Comparison of ENCODE assay signal across 8 cellular contexts in genomic region chr7:123871998-123872867, GRCh38. TPM values are rescaled to one million over a fixed set of nuclear protein-coding genes. Genes with fewer than 3 reads are reported as not detected.
DNase-seq lines count a peak whose midpoint lies in the region; ATAC-seq and TF ChIP-seq lines count a peak whose summit lies in the region.

No MANE protein-coding gene starts in this region.

- no peaks in the 10 kb centered on the region for H3K36me3 Mint-ChIP-seq in memory B cell

- H3K4me1 Mint-ChIP-seq in memory B cell = no peaks in the 10 kb centered on the region

- intact Hi-C loops in Right ventricle myocardium superior (cut with DNase I) (loop anchor here (5.0 kb wide), 2 partner anchors 75 to 380 kb away; no protein-coding TSS in a partner anchor), cardiac septum (cut with DNase I) (no loop called here), colonic mucosa (cut with DNase I) (loop anchor here (10.0 kb wide), 1 partner anchor 287 kb away; no protein-coding TSS in a partner anchor), posterior vena cava (cut with DNase I) (no loop called here)

- no peaks in the 10 kb centered on the region for H3K4me1 ChIP-seq in colonic mucosa

- H3K36me3 ChIP-seq in colonic mucosa = no peaks in the 10 kb centered on the region

- H3K4me3 Mint-ChIP-seq in memory B cell = no peak overlapping the region

- H3K9me3 ChIP-seq in colonic mucosa = no peaks in the 10 kb centered on the region

- H3K27me3 Mint-ChIP-seq in memory B cell = peaks cover 2% of the 10 kb centered on the region

- H3K9ac ChIP-seq in colonic mucosa (ENCODE audit: low read depth in 2 of 2, low read length in 2 of 2) = no peak overlapping the region

- no peak overlapping the region for H3K27ac ChIP-seq in colonic mucosa

- no peak overlapping the region for H3K27ac Mint-ChIP-seq in memory B cell

- peak; percentile 40 for DNase-seq in Right ventricle myocardium superior
- no peak for DNase-seq in cardiac septum (ENCODE audit: low spot score)
- peak; percentile 35 for DNase-seq in HCEC 1CT
- DNase-seq in LNCaP clone FGC (ENCODE audit: low read depth) = peak; percentile 47
- peak; percentile 49 for DNase-seq in SHP77 treated with DMSO at 0.1 percent for 48 hours (lab: John Stamatoyannopoulos, UW)
- peak; percentile 42 for DNase-seq in colonic mucosa
- DNase-seq in memory B cell (ENCODE audit: low spot score in 2 of 2) = peak in 1 of 2 donors; percentile 3
- DNase-seq in posterior vena cava (ENCODE audit: low spot score) = no peak

- H3K4me3 ChIP-seq in LNCaP clone FGC (ENCODE audit: low read depth, low read length) = no peak overlapping the region
- H3K4me3 ChIP-seq in colonic mucosa = no peak overlapping the region

- no peaks in the 10 kb centered on the region for H3K9me3 Mint-ChIP-seq in memory B cell

- ATAC-seq in Right ventricle myocardium superior (ENCODE audit: poor library complexity) = peak; percentile 92
- ATAC-seq in memory B cell (ENCODE audit: low read depth) = peak; percentile 58

- TF ChIP-seq CTCF in LNCaP clone FGC (IDR thresholded peaks at IDR 0.05; ENCODE audit: control insufficient read depth, extremely low read depth, insufficient read depth) (peak; percentile 96), colonic mucosa (IDR thresholded peaks at IDR 0.05) (peak; percentile 36)

- no peaks in the 10 kb centered on the region for H3K27me3 ChIP-seq in colonic mucosa

RNA-seq across cellular contexts. Expression of gene HYAL4, which starts 27.3 kb away (rescaled TPM):
- total RNA-seq in Right ventricle myocardium superior = not detected
- 0.32 TPM for total RNA-seq in cardiac septum
- not detected for total RNA-seq in colonic mucosa
- not detected for total RNA-seq in posterior vena cava

RNA-seq across cellular contexts. Expression of gene SPAM1, which starts 52.8 kb away (rescaled TPM):
- total RNA-seq in Right ventricle myocardium superior = not detected
- total RNA-seq in cardiac septum = 0.24 TPM
- total RNA-seq in colonic mucosa = not detected
- total RNA-seq in posterior vena cava = not detected

Comparison
In these comparisons a context has a peak if more than half of its experiments do, and no peak if none do; other contexts are left out.
1. DNase-seq: peak in Right ventricle myocardium superior (single experiment), HCEC 1CT (single experiment), LNCaP clone FGC (single experiment), SHP77 treated with DMSO at 0.1 percent for 48 hours (single experiment) and colonic mucosa (single experiment); none in cardiac septum (single experiment) and posterior vena cava (single experiment).
2. intact Hi-C loops: an anchor here in Right ventricle myocardium superior (5.0 kb wide) and colonic mucosa (10.0 kb wide); none called in cardiac septum and posterior vena cava.